ENCODE assay signal across 1 cellular context in the genomic region with DNA sequence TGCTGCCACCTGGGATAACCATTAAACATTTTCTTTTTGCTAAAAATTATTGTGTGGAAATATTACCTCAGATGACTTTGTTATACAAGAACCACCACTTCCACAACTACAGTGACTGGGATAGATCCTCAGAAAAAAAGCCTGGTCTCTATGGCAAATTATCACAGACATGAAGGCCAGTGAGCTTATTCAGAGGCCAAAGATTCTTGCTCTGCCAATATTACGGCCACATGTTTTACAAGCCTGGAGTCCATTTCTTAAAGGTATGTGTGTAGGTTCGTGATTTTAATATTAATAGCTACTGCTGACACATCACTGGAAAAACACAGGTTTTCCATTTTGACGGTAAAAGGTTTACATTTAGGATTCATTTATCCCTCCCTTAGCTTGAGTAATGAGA.
TF ChIP-seq lines count a peak whose summit lies in the region.

No MANE protein-coding gene starts in this region.

TF ChIP-seq in HCT116, 20 proteins besides CTCF, POLR2A, EP300 and RAD21:
- TF ChIP-seq, protein P1, sequence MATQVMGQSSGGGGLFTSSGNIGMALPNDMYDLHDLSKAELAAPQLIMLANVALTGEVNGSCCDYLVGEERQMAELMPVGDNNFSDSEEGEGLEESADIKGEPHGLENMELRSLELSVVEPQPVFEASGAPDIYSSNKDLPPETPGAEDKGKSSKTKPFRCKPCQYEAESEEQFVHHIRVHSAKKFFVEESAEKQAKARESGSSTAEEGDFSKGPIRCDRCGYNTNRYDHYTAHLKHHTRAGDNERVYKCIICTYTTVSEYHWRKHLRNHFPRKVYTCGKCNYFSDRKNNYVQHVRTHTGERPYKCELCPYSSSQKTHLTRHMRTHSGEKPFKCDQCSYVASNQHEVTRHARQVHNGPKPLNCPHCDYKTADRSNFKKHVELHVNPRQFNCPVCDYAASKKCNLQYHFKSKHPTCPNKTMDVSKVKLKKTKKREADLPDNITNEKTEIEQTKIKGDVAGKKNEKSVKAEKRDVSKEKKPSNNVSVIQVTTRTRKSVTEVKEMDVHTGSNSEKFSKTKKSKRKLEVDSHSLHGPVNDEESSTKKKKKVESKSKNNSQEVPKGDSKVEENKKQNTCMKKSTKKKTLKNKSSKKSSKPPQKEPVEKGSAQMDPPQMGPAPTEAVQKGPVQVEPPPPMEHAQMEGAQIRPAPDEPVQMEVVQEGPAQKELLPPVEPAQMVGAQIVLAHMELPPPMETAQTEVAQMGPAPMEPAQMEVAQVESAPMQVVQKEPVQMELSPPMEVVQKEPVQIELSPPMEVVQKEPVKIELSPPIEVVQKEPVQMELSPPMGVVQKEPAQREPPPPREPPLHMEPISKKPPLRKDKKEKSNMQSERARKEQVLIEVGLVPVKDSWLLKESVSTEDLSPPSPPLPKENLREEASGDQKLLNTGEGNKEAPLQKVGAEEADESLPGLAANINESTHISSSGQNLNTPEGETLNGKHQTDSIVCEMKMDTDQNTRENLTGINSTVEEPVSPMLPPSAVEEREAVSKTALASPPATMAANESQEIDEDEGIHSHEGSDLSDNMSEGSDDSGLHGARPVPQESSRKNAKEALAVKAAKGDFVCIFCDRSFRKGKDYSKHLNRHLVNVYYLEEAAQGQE (IDR thresholded peaks at IDR 0.05; ENCODE audit: low read depth), result no peak
- TF ChIP-seq SP1 (IDR thresholded peaks at IDR 0.05; ENCODE audit: low read depth) (no peak), ZFX (IDR thresholded peaks at IDR 0.05) (no peak), CEBPB (IDR thresholded peaks at IDR 0.05; ENCODE audit: low read depth) (no peak), ELF1 (IDR thresholded peaks at IDR 0.05; ENCODE audit: borderline replicate concordance, low read depth) (no peak), EGR1 (IDR thresholded peaks at IDR 0.05; ENCODE audit: low read depth) (no peak), EZH2phosphoT487 (IDR thresholded peaks at IDR 0.05; ENCODE audit: borderline replicate concordance) (no peak), YY1 (IDR thresholded peaks at IDR 0.05; ENCODE audit: extremely low read depth, insufficient replicate concordance, low read depth, low read length) (no peak), FOSL1 (IDR thresholded peaks at IDR 0.05; ENCODE audit: low read depth) (no peak), JUND (IDR thresholded peaks at IDR 0.05) (no peak)
- TF ChIP-seq, protein P2, sequence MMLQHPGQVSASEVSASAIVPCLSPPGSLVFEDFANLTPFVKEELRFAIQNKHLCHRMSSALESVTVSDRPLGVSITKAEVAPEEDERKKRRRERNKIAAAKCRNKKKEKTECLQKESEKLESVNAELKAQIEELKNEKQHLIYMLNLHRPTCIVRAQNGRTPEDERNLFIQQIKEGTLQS (IDR thresholded peaks at IDR 0.05), result no peak
- TF ChIP-seq, protein P3, sequence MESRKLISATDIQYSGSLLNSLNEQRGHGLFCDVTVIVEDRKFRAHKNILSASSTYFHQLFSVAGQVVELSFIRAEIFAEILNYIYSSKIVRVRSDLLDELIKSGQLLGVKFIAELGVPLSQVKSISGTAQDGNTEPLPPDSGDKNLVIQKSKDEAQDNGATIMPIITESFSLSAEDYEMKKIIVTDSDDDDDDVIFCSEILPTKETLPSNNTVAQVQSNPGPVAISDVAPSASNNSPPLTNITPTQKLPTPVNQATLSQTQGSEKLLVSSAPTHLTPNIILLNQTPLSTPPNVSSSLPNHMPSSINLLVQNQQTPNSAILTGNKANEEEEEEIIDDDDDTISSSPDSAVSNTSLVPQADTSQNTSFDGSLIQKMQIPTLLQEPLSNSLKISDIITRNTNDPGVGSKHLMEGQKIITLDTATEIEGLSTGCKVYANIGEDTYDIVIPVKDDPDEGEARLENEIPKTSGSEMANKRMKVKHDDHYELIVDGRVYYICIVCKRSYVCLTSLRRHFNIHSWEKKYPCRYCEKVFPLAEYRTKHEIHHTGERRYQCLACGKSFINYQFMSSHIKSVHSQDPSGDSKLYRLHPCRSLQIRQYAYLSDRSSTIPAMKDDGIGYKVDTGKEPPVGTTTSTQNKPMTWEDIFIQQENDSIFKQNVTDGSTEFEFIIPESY (IDR thresholded peaks at IDR 0.05; ENCODE audit: extremely low read depth, insufficient replicate concordance, low read length), result no peak
- TF ChIP-seq, protein P4, sequence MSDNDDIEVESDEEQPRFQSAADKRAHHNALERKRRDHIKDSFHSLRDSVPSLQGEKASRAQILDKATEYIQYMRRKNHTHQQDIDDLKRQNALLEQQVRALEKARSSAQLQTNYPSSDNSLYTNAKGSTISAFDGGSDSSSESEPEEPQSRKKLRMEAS (IDR thresholded peaks at IDR 0.05), result no peak
